14 cellular contexts compared by ENCODE assay signal in the genomic region with DNA sequence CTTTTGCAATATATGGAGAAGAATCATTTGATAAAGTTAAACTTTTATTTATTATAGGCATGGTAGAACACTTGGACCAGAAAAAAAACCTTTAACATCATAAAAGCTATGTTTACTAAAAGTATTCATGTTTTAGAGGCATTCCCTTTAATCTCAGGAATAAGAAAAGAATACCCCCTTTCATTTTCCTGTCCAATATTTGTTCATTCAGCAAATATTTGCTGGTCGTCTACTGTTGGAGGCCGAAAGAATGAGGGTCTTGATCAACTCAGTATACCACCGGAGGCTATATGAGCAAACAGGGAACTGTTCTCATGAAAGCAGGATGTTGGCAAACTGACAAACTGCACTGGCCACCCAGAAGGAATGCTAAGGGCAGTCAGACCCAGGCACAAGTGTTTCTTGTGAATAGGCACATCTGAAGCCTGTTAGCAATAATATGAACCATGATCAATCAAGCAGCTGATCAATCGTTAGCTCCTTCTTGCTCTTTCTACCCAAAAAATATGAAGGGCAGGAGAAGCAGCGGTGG.
"Had no signal": no experiment of that assay in that cellular context is flagged by ENCODE, and none has a peak within 500 bp of the region (broad histone marks: within the 10 kb centered on the region; RNA-seq: fewer than 3 reads in every experiment).

No MANE protein-coding gene starts in this region.

- H3K27ac ChIP-seq: lower lobe of right lung, suprapubic skin, upper lobe of left lung, WERI-Rb-1 had no signal

- H3K36me3 ChIP-seq: lower lobe of right lung, suprapubic skin, upper lobe of left lung, WERI-Rb-1 had no signal

- H3K27me3 ChIP-seq: suprapubic skin, upper lobe of left lung had no signal

- DNase-seq: activated CD4-positive, alpha-beta T cell treated with anti-CD3 and anti-CD28 coated beads for 36 hours; activated naive CD4-positive, alpha-beta T cell treated with anti-CD3 and anti-CD28 coated beads for 36 hours; cerebellar nuclear complex; dermis blood vessel endothelial cell; hypothalamus; kidney glomerular epithelial cell; lower lobe of right lung; natural killer cell; stimulated activated CD4-positive, alpha-beta T cell treated with anti-CD3 and anti-CD28 coated beads, Interleukin-2, amount 100 ng/mL, for 48 hours; stimulated activated CD8-positive, alpha-beta memory T cell treated with anti-CD3 and anti-CD28 coated beads, Interleukin-4, amount 100 ng/mL, for 48 hours; stimulated activated naive CD8-positive, alpha-beta T cell treated with anti-CD3 and anti-CD28 coated beads, Interleukin-15, Interleukin-2, amounts not matched to agents 100 U/mL and 50 U/mL, for 24 hours; WERI-Rb-1 had no signal

- H3K9me3 ChIP-seq: suprapubic skin had no signal

- H3K4me1 ChIP-seq: lower lobe of right lung, suprapubic skin, upper lobe of left lung had no signal

- H3K4me3 ChIP-seq: lower lobe of right lung, suprapubic skin, upper lobe of left lung had no signal

- ATAC-seq: activated CD4-positive, alpha-beta T cell treated with anti-CD3 and anti-CD28 coated beads for 36 hours; lower lobe of right lung; natural killer cell; stimulated activated naive CD8-positive, alpha-beta T cell treated with anti-CD3 and anti-CD28 coated beads, Interleukin-15, Interleukin-2, amounts not matched to agents 100 U/mL and 50 U/mL, for 24 hours had no signal
